20 cellular contexts compared by ENCODE assay signal in the genomic region with DNA sequence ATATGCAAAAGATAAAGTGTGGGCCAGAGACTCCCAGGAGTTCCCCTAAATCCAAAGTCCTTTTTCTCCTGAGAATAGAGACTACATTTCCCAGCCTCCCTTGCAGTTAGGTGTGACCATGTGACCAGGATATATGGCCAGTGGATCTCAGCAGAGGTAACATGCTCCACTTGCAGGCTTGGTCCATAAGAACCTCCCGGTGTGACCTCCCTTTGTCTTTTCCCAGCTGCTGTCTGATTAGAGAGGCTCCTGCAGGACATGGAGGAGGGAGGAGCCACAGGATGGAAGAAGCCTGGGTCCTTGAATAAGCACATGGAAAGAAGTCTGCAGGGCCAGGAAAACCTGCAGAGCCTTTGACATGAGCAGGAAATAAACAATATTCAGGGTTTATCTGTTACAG.
DNase-seq lines count a peak whose midpoint lies in the region; ATAC-seq and TF ChIP-seq lines count a peak whose summit lies in the region.
"Had no signal": no experiment of that assay in that cellular context is flagged by ENCODE, and none has a peak within 500 bp of the region (broad histone marks: within the 10 kb centered on the region; RNA-seq: fewer than 3 reads in every experiment).

No MANE protein-coding gene starts in this region.

- H3K36me3 ChIP-seq in left ventricle myocardium inferior: no peaks in the 10 kb centered on the region
- H3K36me3 ChIP-seq: ovary, stomach had no signal

- intact Hi-C loops in left colon (cut with DNase I, micrococcal nuclease) (no loop called here), left ventricle myocardium inferior (cut with micrococcal nuclease) (no loop called here)

- peaks cover 26% of the 10 kb centered on the region for H3K27me3 ChIP-seq in left ventricle myocardium inferior (ENCODE audit: low read depth)
- H3K27me3 ChIP-seq: ovary, stomach had no signal

- no peak overlapping the region for H3K27ac ChIP-seq in left ventricle myocardium inferior (replicated peaks)
- H3K27ac ChIP-seq: 22Rv1, ovary, stomach had no signal

- no peaks in the 10 kb centered on the region for H3K4me1 ChIP-seq in left ventricle myocardium inferior

- in situ Hi-C loops in SK-MEL-5 (cut with HindIII; ENCODE audit: low pct_unique_long_range_greater_than_20kb, low sequenced_read_pairs) (no loop called here), KBM-7 (cut with MboI; ENCODE audit: low pct_unique_long_range_greater_than_20kb, low sequenced_read_pairs) (no loop called here)

- no peaks in the 10 kb centered on the region for H3K9me3 ChIP-seq in left ventricle myocardium inferior (replicated peaks)
- H3K9me3 ChIP-seq: ovary had no signal

- peak; percentile 94 for ATAC-seq in left colon
- ATAC-seq: Panc1, sciatic nerve had no signal

- no peak for TF ChIP-seq CTCF in left ventricle myocardium inferior (IDR thresholded peaks at IDR 0.05; ENCODE audit: borderline replicate concordance)

- DNase-seq in DMS 273 (lab: John Stamatoyannopoulos, UW; ENCODE audit: unreplicated experiment) (peak; percentile 20), DMS 273 treated with DMSO at 0.1 percent for 48 hours (lab: John Stamatoyannopoulos, UW) (no peak), HT-29 (ENCODE audit: low spot score) (peak; percentile 35), SK-MEL-5 (ENCODE audit: low read depth, low spot score) (peak; percentile 20), left colon (no peak), KBM-7 (no peak), left ventricle myocardium inferior (no peak)
- no peak for DNase-seq in central memory CD4-positive, alpha-beta T cell
- DNase-seq: activated CD4-positive, alpha-beta memory T cell treated with anti-CD3 and anti-CD28 coated beads for 36 hours; activated T-cell treated with anti-CD3 and anti-CD28 coated beads, Interleukin-2, amount 50 U/mL, for 1 hour; foreskin melanocyte; IMR-90; MV-4-11; NCI-H446; ovary; stimulated activated CD4-positive, alpha-beta T cell treated with anti-CD3 and anti-CD28 coated beads, Interleukin-1b, Interleukin-23, amount 100 ng/mL, for 48 hours; stomach had no signal

- H3K4me3 ChIP-seq in left ventricle myocardium inferior: no peak overlapping the region
- H3K4me3 ChIP-seq: ovary, stomach had no signal

Comparison
In these comparisons a context has a peak if more than half of its experiments do, and no peak if none do; other contexts are left out.
1. DNase-seq: peak in DMS 273 (single experiment), HT-29 (single experiment) and SK-MEL-5 (single experiment); none in DMS 273 treated with DMSO at 0.1 percent for 48 hours (single experiment), left colon (0 of 2), KBM-7 (single experiment), central memory CD4-positive, alpha-beta T cell (single experiment) and left ventricle myocardium inferior (single experiment).